ENCODE assay signal across 1 cellular context in the genomic region with DNA sequence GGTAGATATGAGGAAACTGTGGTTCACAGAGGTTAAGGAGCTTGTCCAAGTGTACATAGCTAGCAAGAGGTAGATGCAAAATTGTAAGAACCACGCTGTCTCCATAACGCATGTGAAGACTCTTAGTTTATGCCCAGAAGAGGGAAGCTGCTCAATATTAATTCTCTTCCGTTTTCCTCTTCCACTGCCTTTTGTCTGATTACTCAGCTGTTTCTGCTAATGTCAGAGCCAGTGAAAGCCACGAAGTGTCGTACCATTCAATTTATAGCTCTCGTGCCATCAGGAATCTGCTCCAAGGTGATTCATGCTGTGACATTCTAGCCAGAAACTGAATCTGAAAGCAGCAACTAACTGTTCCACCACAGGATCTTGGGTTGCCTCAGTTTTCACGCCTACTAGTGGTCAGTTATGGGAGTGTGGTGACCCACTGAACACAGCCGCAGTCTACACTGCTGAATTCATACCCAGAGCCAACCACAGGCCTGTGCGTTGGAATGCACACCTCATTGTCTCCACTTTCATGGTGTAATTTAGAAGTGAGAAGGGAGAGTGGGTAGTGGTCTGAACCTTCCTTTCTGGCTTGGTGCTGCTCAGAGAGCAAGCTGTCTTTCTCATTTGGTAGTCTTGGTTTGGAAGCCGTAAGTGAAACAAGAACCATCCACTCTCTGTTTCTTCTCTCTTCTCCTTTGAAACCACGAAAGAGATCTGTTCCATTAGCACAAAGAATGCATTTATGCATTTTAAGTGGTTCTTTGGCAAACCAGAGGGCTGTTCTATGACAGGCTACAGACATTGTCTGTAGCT.
TF ChIP-seq lines count a peak whose summit lies in the region.

No MANE protein-coding gene starts in this region.

TF ChIP-seq in SK-N-SH, 30 proteins besides CTCF, POLR2A, EP300 and RAD21 (continued from another document):
- TF ChIP-seq, protein P1, sequence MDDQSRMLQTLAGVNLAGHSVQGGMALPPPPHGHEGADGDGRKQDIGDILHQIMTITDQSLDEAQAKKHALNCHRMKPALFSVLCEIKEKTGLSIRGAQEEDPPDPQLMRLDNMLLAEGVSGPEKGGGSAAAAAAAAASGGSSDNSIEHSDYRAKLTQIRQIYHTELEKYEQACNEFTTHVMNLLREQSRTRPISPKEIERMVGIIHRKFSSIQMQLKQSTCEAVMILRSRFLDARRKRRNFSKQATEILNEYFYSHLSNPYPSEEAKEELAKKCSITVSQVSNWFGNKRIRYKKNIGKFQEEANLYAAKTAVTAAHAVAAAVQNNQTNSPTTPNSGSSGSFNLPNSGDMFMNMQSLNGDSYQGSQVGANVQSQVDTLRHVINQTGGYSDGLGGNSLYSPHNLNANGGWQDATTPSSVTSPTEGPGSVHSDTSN (IDR thresholded peaks at IDR 0.05): peak; percentile 79
TF ChIP-seq in SK-N-SH: peak in this region for 10.
